ENCODE assay signal across 8 cellular contexts in genomic region chr5:110625376-110625999, GRCh38.
A peak's percentile ranks its signal among the peaks of the same experiment; 100 is the strongest.
DNase-seq lines count a peak whose midpoint lies in the region; ATAC-seq and TF ChIP-seq lines count a peak whose summit lies in the region.

No MANE protein-coding gene starts in this region.

- H3K4me3 ChIP-seq in RWPE2 (ENCODE audit: severe bottlenecking), result no peak overlapping the region
- peak overlapping the region; percentile 19 for H3K4me3 ChIP-seq in thoracic aorta

- TF ChIP-seq CTCF in C4-2B (conservative IDR thresholded peaks at IDR 0.05), result peak; percentile 75
- TF ChIP-seq CTCF in RWPE2 (IDR thresholded peaks at IDR 0.05; ENCODE audit: poor library complexity, severe bottlenecking), result peak; percentile 91
- peak; percentile 59 for TF ChIP-seq CTCF in thoracic aorta (IDR thresholded peaks at IDR 0.05)

- intact Hi-C loops in left colon (cut with DNase I, micrococcal nuclease), result no loop called here

- ATAC-seq in RWPE2 (ENCODE audit: low read depth) (no peak; the same call in 2 of the 3 replicates), thoracic aorta (ENCODE audit: insufficient number of reproducible peaks, low FRiP score, low read depth) (no peak), GM19397 (IDR thresholded peaks at IDR 0.05; ENCODE audit: unreplicated experiment) (no peak), left colon (no peak)

- no peaks in the 10 kb centered on the region for H3K9me3 ChIP-seq in RWPE2 (ENCODE audit: severe bottlenecking)
- no peaks in the 10 kb centered on the region for H3K9me3 ChIP-seq in thoracic aorta

- H3K27ac ChIP-seq in C4-2B, result no peak overlapping the region
- no peak overlapping the region for H3K27ac ChIP-seq in RWPE2 (ENCODE audit: poor library complexity, severe bottlenecking)
- H3K27ac ChIP-seq in thoracic aorta, result no peak overlapping the region

- H3K36me3 ChIP-seq in RWPE2 (ENCODE audit: low read depth), result no peaks in the 10 kb centered on the region
- H3K36me3 ChIP-seq in thoracic aorta, result no peaks in the 10 kb centered on the region

- H3K4me1 ChIP-seq in RWPE2 (ENCODE audit: insufficient read depth, poor library complexity, severe bottlenecking), result no peaks in the 10 kb centered on the region
- peaks cover 3 to 4% of the 10 kb centered on the region in 2 donors for H3K4me1 ChIP-seq in thoracic aorta (ENCODE audit: control insufficient read depth in 1 of 2, low read depth in 2 of 2)

- H3K27me3 ChIP-seq in RWPE2 (ENCODE audit: insufficient read depth, poor library complexity, severe bottlenecking) (no peaks in the 10 kb centered on the region), thoracic aorta (replicated peaks; ENCODE audit: insufficient read depth) (no peaks in the 10 kb centered on the region)

- DNase-seq in HPDE6-E6E7 (ENCODE audit: extremely low spot score) (peak; percentile 3), RWPE2 (ENCODE audit: low spot score) (no peak), fibroblast of peridontal ligament (ENCODE audit: extremely low read depth) (peak; percentile 67), thoracic aorta (ENCODE audit: low spot score) (no peak), T1000 (lab: John Stamatoyannopoulos, UW) (no peak), left colon (no peak)

Comparison
In these comparisons a context has a peak if more than half of its experiments do, and no peak if none do; other contexts are left out.
1. DNase-seq: peak in HPDE6-E6E7 (single experiment) and fibroblast of peridontal ligament (single experiment); none in RWPE2 (single experiment), thoracic aorta (single experiment), T1000 (single experiment) and left colon (0 of 2).
2. Peak in every context shown above with its lines, with median percentiles within 50 percentile points of each other: CTCF ChIP-seq.